ENCODE assay signal across 8 cellular contexts in the genomic region with DNA sequence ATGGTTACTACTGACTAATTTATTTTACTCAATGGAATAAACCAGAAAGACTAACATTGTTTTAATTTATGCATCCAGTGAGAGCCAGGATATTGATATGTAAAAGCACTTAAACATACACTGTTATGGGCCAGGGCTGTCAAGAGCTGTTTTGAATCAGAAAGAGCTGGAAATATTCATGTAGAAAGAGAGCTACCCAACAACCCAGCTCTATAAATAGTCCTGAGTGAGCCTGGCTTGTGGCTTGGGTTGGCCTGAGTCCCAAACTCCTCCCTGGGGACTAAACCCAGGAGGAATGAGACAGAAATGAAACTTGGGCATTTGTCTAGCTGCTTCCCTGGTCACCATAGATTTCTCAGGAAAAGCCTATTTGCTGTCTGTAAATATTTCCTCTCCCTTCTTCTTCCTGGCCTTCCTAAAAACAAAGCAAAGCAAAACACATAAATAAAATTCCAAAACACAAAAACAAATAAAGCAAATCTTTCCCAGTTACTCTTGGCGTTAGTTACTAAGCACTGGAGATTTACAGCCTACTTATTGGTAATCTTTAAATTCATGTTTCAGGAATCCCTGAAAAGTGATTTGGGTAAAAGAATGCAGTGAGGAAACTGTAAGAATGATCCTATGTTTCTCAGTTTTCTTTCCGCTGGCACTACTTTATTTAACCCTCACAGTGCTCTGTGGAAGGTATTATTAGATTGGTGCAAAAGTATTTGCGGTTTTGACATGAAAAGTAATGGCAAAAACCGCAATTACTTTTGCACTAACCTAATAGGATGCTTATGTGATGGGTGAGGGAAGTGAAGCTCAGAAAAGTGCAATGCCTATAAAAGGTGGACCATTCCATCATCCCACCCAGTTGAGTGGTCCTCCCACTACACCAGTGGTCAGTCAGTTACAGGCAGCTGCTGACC.
DNase-seq lines count a peak whose midpoint lies in the region; ATAC-seq and TF ChIP-seq lines count a peak whose summit lies in the region.

No MANE protein-coding gene starts in this region.

- H3K27me3 Mint-ChIP-seq in type B pancreatic cell = peaks cover 9% of the 10 kb centered on the region

- H3K4me3 ChIP-seq in foreskin fibroblast (ENCODE audit: low read depth in 1 of 2, low read length in 2 of 2) = no peak overlapping the region

- TF ChIP-seq CTCF in foreskin fibroblast (IDR thresholded peaks at IDR 0.05; ENCODE audit: low read depth, low read length) (no peak), type B pancreatic cell (conservative IDR thresholded peaks at IDR 0.05) (no peak)

- peaks cover 5% of the 10 kb centered on the region for H3K4me1 Mint-ChIP-seq in type B pancreatic cell (ENCODE audit: unreplicated experiment)

- DNase-seq in HCEC 1CT (peak; percentile 78), SHP77 treated with DMSO at 0.1 percent for 48 hours (lab: John Stamatoyannopoulos, UW) (peak; percentile 15), foreskin fibroblast (peak; percentile 86 to 95), putamen (ENCODE audit: low spot score) (peak; percentile 30), mesenteric fat pad (ENCODE audit: low spot score) (no peak), T-helper 9 cell (no peak), type B pancreatic cell (ENCODE audit: extremely low spot score, unreplicated experiment) (no peak)

- no peak for ATAC-seq in HG03095 (IDR thresholded peaks at IDR 0.05; ENCODE audit: unreplicated experiment)

- no peak overlapping the region for H3K27ac Mint-ChIP-seq in type B pancreatic cell

- peaks cover 6% of the 10 kb centered on the region for H3K9me3 Mint-ChIP-seq in type B pancreatic cell

- H3K36me3 Mint-ChIP-seq in type B pancreatic cell = peaks cover 4% of the 10 kb centered on the region

- H3K4me3 Mint-ChIP-seq in type B pancreatic cell = no peak overlapping the region

Comparison
In these comparisons a context has a peak if more than half of its experiments do, and no peak if none do; other contexts are left out.
1. DNase-seq: peak in HCEC 1CT (single experiment), SHP77 treated with DMSO at 0.1 percent for 48 hours (single experiment), foreskin fibroblast (2 of 2) and putamen (single experiment); none in mesenteric fat pad (single experiment), T-helper 9 cell (single experiment) and type B pancreatic cell (single experiment).